ENCODE assay signal across 11 cellular contexts in the genomic region with DNA sequence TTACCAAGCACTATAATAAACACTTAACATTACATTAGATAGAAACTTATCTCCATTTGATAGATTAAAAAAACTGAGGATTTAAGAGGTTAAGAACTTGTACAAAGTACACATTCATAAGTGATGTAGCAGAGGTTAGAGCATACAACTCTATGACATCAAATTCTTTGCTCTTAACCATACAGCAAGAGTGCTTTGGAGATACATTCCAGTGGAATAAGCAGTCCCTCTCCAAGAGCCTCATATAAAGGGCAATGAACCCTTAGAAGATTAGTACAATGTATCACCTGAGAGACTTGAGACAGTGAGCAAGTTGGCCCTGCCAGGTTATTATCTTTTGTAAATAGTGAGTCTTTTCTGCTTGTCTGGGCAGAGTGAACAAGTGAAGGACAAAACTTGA.
"Had no signal": no experiment of that assay in that cellular context is flagged by ENCODE, and none has a peak within 500 bp of the region (broad histone marks: within the 10 kb centered on the region; RNA-seq: fewer than 3 reads in every experiment).

No MANE protein-coding gene starts in this region.

- H3K9me3 ChIP-seq: HAP-1 had no signal

- H3K36me3 ChIP-seq: HAP-1 had no signal

- H3K4me3 ChIP-seq: GM23248, GM23338, HAP-1 had no signal

- H3K27ac ChIP-seq: GM23248 had no signal

- H3K4me1 ChIP-seq: HAP-1 had no signal

- FAIRE-seq: H1, H54 had no signal

- H3K9ac ChIP-seq: GM23248 had no signal

- DNase-seq: GM23248, GOT3, H7, H9, HCEC 1CT, HFFc6 had no signal

- ATAC-seq: GM23338, HCT116 had no signal
